8 cellular contexts compared by ENCODE assay signal in genomic region chr2:113234721-113235346, GRCh38. TPM values are rescaled to one million over a fixed set of nuclear protein-coding genes. Genes with fewer than 3 reads are reported as not detected.
DNase-seq lines count a peak whose midpoint lies in the region; ATAC-seq and TF ChIP-seq lines count a peak whose summit lies in the region.

No MANE protein-coding gene starts in this region.

- TF ChIP-seq POLR2A in tibial nerve (IDR thresholded peaks at IDR 0.05) = no peak

- ATAC-seq in activated T-cell treated with anti-CD3 and anti-CD28 coated beads, Interleukin-2, amount 50 U/mL, for 72 hours (replicated peaks in 1 of 2) = peak; percentile 20 to 31
- ATAC-seq in activated B cell treated with CpG ODN at 0.5 μM for 24 hours (ENCODE audit: low read depth) = no peak
- no peak for ATAC-seq in SK-N-SH treated with all-trans-retinoic acid at 6 μM for 48 hours
- ATAC-seq in mucosa of descending colon = no peak

- H3K4me3 ChIP-seq in iPS-18c (ENCODE audit: insufficient read depth, low read depth, low read length) (peak overlapping the region; percentile 57), tibial nerve (peak overlapping the region in 3 of 4 donors; percentile 22 to 59 (median 58)), mucosa of descending colon (no peak overlapping the region)

- no peak for TF ChIP-seq CTCF in activated B cell treated with CpG ODN at 0.5 μM for 24 hours (IDR thresholded peaks at IDR 0.05)
- TF ChIP-seq CTCF in tibial nerve (IDR thresholded peaks at IDR 0.05) = no peak
- no peak for TF ChIP-seq CTCF in mucosa of descending colon (IDR thresholded peaks at IDR 0.05)
- TF ChIP-seq CTCF in type B pancreatic cell (conservative IDR thresholded peaks at IDR 0.05) = no peak

- H3K9me3 ChIP-seq in iPS-18c (ENCODE audit: control insufficient read depth, insufficient read depth, low read length) (no peaks in the 10 kb centered on the region), tibial nerve (no peaks in the 10 kb centered on the region), mucosa of descending colon (no peaks in the 10 kb centered on the region)

- H3K27me3 Mint-ChIP-seq in activated T-cell treated with anti-CD3 and anti-CD28 coated beads, Interleukin-2, amount 50 U/mL, for 72 hours (ENCODE audit: low read depth) = no peaks in the 10 kb centered on the region
- H3K27me3 Mint-ChIP-seq in activated B cell treated with CpG ODN at 0.5 μM for 24 hours = no peaks in the 10 kb centered on the region
- H3K27me3 Mint-ChIP-seq in type B pancreatic cell = no peaks in the 10 kb centered on the region

- no peaks in the 10 kb centered on the region for H3K27me3 ChIP-seq in tibial nerve

- H3K36me3 Mint-ChIP-seq in activated T-cell treated with anti-CD3 and anti-CD28 coated beads, Interleukin-2, amount 50 U/mL, for 72 hours (ENCODE audit: insufficient read depth in 2 of 2) = peaks cover 0 to 5% of the 10 kb centered on the region in 2 donors
- H3K36me3 Mint-ChIP-seq in activated B cell treated with CpG ODN at 0.5 μM for 24 hours (ENCODE audit: low read depth) (no peaks in the 10 kb centered on the region), type B pancreatic cell (no peaks in the 10 kb centered on the region)

- no peak for DNase-seq in activated T-cell treated with anti-CD3 and anti-CD28 coated beads, Interleukin-2, amount 50 U/mL, for 72 hours
- no peak for DNase-seq in activated T-cell treated with anti-CD3 and anti-CD28 coated beads, Interleukin-2, amount 50 U/mL, for 1 hour
- no peak for DNase-seq in activated B cell treated with CpG ODN at 0.5 μM for 24 hours
- no peak for DNase-seq in tibial nerve (ENCODE audit: low spot score in 2 of 2)
- DNase-seq in mucosa of descending colon = no peak
- DNase-seq in type B pancreatic cell (ENCODE audit: extremely low spot score, unreplicated experiment) = no peak

- CTCF ChIA-PET in activated B cell treated with CpG ODN at 0.5 μM for 24 hours (lab: Charles Lee) = interaction anchor here (1.2 kb wide), 1 partner anchor 12 kb away, joined by 3 read pairs; no protein-coding TSS in a partner anchor

- H3K36me3 ChIP-seq in tibial nerve (no peaks in the 10 kb centered on the region), mucosa of descending colon (ENCODE audit: low read depth) (no peaks in the 10 kb centered on the region)

- POLR2A ChIA-PET in activated B cell treated with CpG ODN at 0.5 μM for 24 hours (lab: Charles Lee) = interaction anchor here (1.0 to 2.1 kb wide), 3 partner anchors 15 to 61 kb away, joined by 3 to 8 read pairs (median 4); partner anchors contain the start of gene PSD4

- intact Hi-C loops in activated B cell treated with CpG ODN at 0.5 μM for 24 hours (cut with micrococcal nuclease) (no loop called here), mucosa of descending colon (cut with DNase I, micrococcal nuclease) (no loop called here)

- peaks cover 20% of the 10 kb centered on the region for H3K4me1 Mint-ChIP-seq in activated T-cell treated with anti-CD3 and anti-CD28 coated beads, Interleukin-2, amount 50 U/mL, for 72 hours (ENCODE audit: low read depth)
- peaks cover 3% of the 10 kb centered on the region for H3K4me1 Mint-ChIP-seq in activated B cell treated with CpG ODN at 0.5 μM for 24 hours
- no peaks in the 10 kb centered on the region for H3K4me1 Mint-ChIP-seq in type B pancreatic cell (ENCODE audit: unreplicated experiment)

- peak overlapping the region in 3 of 4 donors; percentile 64 to 81 (median 79) for H3K27ac ChIP-seq in tibial nerve

- H3K9me3 Mint-ChIP-seq in activated T-cell treated with anti-CD3 and anti-CD28 coated beads, Interleukin-2, amount 50 U/mL, for 72 hours = no peaks in the 10 kb centered on the region
- H3K9me3 Mint-ChIP-seq in activated B cell treated with CpG ODN at 0.5 μM for 24 hours = no peaks in the 10 kb centered on the region
- H3K9me3 Mint-ChIP-seq in type B pancreatic cell = no peaks in the 10 kb centered on the region

- peaks cover 0 to 21% (median 3%) of the 10 kb centered on the region in 4 donors for H3K4me1 ChIP-seq in tibial nerve
- H3K4me1 ChIP-seq in mucosa of descending colon (ENCODE audit: low read depth) = no peaks in the 10 kb centered on the region

- peak overlapping the region; percentile 92 for H3K27ac Mint-ChIP-seq in activated T-cell treated with anti-CD3 and anti-CD28 coated beads, Interleukin-2, amount 50 U/mL, for 72 hours
- H3K27ac Mint-ChIP-seq in activated B cell treated with CpG ODN at 0.5 μM for 24 hours (no peak overlapping the region), type B pancreatic cell (no peak overlapping the region)

- WGBS in tibial nerve, 2 donors = 65 to 79% methylated on average over 16 of the region's 16 CpGs

- H3K4me3 Mint-ChIP-seq in activated T-cell treated with anti-CD3 and anti-CD28 coated beads, Interleukin-2, amount 50 U/mL, for 72 hours = peak overlapping the region; percentile 88 to 92
- H3K4me3 Mint-ChIP-seq in activated B cell treated with CpG ODN at 0.5 μM for 24 hours (peak overlapping the region; percentile 89), type B pancreatic cell (no peak overlapping the region)

- TF ChIP-seq EP300 in tibial nerve (IDR thresholded peaks at IDR 0.05) = no peak

TF ChIP-seq in SK-N-SH treated with all-trans-retinoic acid at 6 μM for 48 hours, 23 proteins besides CTCF, POLR2A, EP300 and RAD21:
- TF ChIP-seq TOX (CRISPR knock-in tag; IDR thresholded peaks at IDR 0.05; ENCODE audit: borderline replicate concordance) (no peak), OSR1 (CRISPR knock-in tag; IDR thresholded peaks at IDR 0.05) (no peak), PATZ1 (CRISPR knock-in tag; IDR thresholded peaks at IDR 0.05; ENCODE audit: borderline replicate concordance) (no peak), ZNF8 (CRISPR knock-in tag; IDR thresholded peaks at IDR 0.05) (no peak), TCF4 (CRISPR knock-in tag; IDR thresholded peaks at IDR 0.05; ENCODE audit: borderline replicate concordance) (no peak), ARNTL (CRISPR knock-in tag; IDR thresholded peaks at IDR 0.05; ENCODE audit: borderline replicate concordance, low read depth) (no peak), PPARA (CRISPR knock-in tag; IDR thresholded peaks at IDR 0.05; ENCODE audit: borderline replicate concordance) (no peak), ISL1 (CRISPR knock-in tag; IDR thresholded peaks at IDR 0.05) (no peak), CREB5 (CRISPR knock-in tag; IDR thresholded peaks at IDR 0.05; ENCODE audit: low read depth) (no peak), GLIS3 (CRISPR knock-in tag; IDR thresholded peaks at IDR 0.05) (no peak), ZC3H10 (CRISPR knock-in tag; IDR thresholded peaks at IDR 0.05) (no peak)
TF ChIP-seq in SK-N-SH treated with all-trans-retinoic acid at 6 μM for 48 hours: peak in this region for 0.

RNA-seq across cellular contexts. Expression of gene PAX8, which starts 43.9 kb away (rescaled TPM):
- total RNA-seq in activated T-cell treated with anti-CD3 and anti-CD28 coated beads, Interleukin-2, amount 50 U/mL, for 72 hours = 1 to 10 TPM; 3.0 to 4.3 TPM
- total RNA-seq in activated B cell treated with CpG ODN at 0.5 μM for 24 hours = 0.39 and 0.71 TPM in 2 replicates
- total RNA-seq in tibial nerve = 10 to 100 TPM in 1 of 4 donors, 1 to 10 TPM in 3; 2.2 to 11.4 (median 5.2) TPM
- 1 to 10 TPM in 2 of 3 donors, under 1 TPM in 1; 0.82 to 6.2 (median 4.8) TPM for total RNA-seq in mucosa of descending colon
- total RNA-seq in type B pancreatic cell (ENCODE audit: low replicate concordance) = 2.1 and 56.9 TPM in 2 replicates

Comparison
In these comparisons a context has a peak if more than half of its experiments do, and no peak if none do; other contexts are left out.
1. ATAC-seq: peak in activated T-cell treated with anti-CD3 and anti-CD28 coated beads, Interleukin-2, amount 50 U/mL, for 72 hours (2 of 2); none in activated B cell treated with CpG ODN at 0.5 μM for 24 hours (single experiment), SK-N-SH treated with all-trans-retinoic acid at 6 μM for 48 hours (single experiment) and mucosa of descending colon (single experiment).